Comparison of ENCODE assay signal across 8 cellular contexts in genomic region chr12:48813464-48814312, GRCh38. TPM values are rescaled to one million over a fixed set of nuclear protein-coding genes. Genes with fewer than 3 reads are reported as not detected.
DNase-seq lines count a peak whose midpoint lies in the region; ATAC-seq and TF ChIP-seq lines count a peak whose summit lies in the region.

No MANE protein-coding gene starts in this region.

- peak overlapping the region; percentile 85 for H3K4me3 Mint-ChIP-seq in activated T-cell treated with anti-CD3 and anti-CD28 coated beads, Interleukin-2, amount 50 U/mL, for 4 hours

- ATAC-seq in activated T-cell treated with anti-CD3 and anti-CD28 coated beads, Interleukin-2, amount 50 U/mL, for 4 hours = no peak
- no peak for ATAC-seq in right lobe of liver
- ATAC-seq in GM19397 (IDR thresholded peaks at IDR 0.05; ENCODE audit: unreplicated experiment) = no peak

- TF ChIP-seq POLR2A in right lobe of liver (IDR thresholded peaks at IDR 0.05) (no peak), thyroid gland (IDR thresholded peaks at IDR 0.05) (no peak)

- in situ Hi-C loops in astrocyte of the spinal cord (cut with HindIII; ENCODE audit: low sequenced_read_pairs) = no loop called here

- H3K27ac ChIP-seq in right lobe of liver (no peak overlapping the region), thyroid gland (peak overlapping the region; percentile 12 to 90 (median 78))

- intact Hi-C loops in right lobe of liver (cut with DNase I) = no loop called here
- intact Hi-C loops in thyroid gland (cut with DNase I) = no loop called here

- TF ChIP-seq CTCF in astrocyte of the spinal cord (IDR thresholded peaks at IDR 0.05; ENCODE audit: low read depth, low read length) (no peak), right lobe of liver (IDR thresholded peaks at IDR 0.05) (no peak), thyroid gland (IDR thresholded peaks at IDR 0.05) (no peak)

- H3K36me3 Mint-ChIP-seq in activated T-cell treated with anti-CD3 and anti-CD28 coated beads, Interleukin-2, amount 50 U/mL, for 4 hours (ENCODE audit: insufficient read depth) = no peaks in the 10 kb centered on the region

- H3K9me3 ChIP-seq in right lobe of liver = no peaks in the 10 kb centered on the region
- H3K9me3 ChIP-seq in thyroid gland = no peaks in the 10 kb centered on the region

- no peaks in the 10 kb centered on the region for H3K36me3 ChIP-seq in right lobe of liver
- H3K36me3 ChIP-seq in thyroid gland = no peaks in the 10 kb centered on the region

- peaks cover 0 to 12% (median 2%) of the 10 kb centered on the region in 4 donors for H3K4me1 ChIP-seq in right lobe of liver
- peaks cover 20 to 31% of the 10 kb centered on the region in 2 donors for H3K4me1 ChIP-seq in thyroid gland

- DNase-seq in activated T-cell treated with anti-CD3 and anti-CD28 coated beads, Interleukin-2, amount 50 U/mL, for 4 hours = no peak
- DNase-seq in activated T-cell treated with anti-CD3 and anti-CD28 coated beads, Interleukin-2, amount 50 U/mL, for 1 hour = no peak
- DNase-seq in astrocyte of the spinal cord (ENCODE audit: low read depth, low spot score) (peak; percentile 47), right lobe of liver (no peak), thyroid gland (peak; percentile 18), activated gamma-delta T cell (lab: John Stamatoyannopoulos, UW) (no peak)
- no peak for DNase-seq in stimulated activated CD4-positive, alpha-beta T cell treated with anti-CD3 and anti-CD28 coated beads, Interleukin-4, amount 100 ng/mL, for 24 hours

- peak overlapping the region; percentile 87 for H3K4me3 ChIP-seq in astrocyte of the spinal cord (ENCODE audit: low read depth, low read length)
- peak overlapping the region; percentile 75 to 87 (median 80) for H3K4me3 ChIP-seq in right lobe of liver
- H3K4me3 ChIP-seq in thyroid gland (replicated peaks in 1 of 3) = peak overlapping the region in 1 of 3 donors; percentile 66

- no peaks in the 10 kb centered on the region for H3K9me3 Mint-ChIP-seq in activated T-cell treated with anti-CD3 and anti-CD28 coated beads, Interleukin-2, amount 50 U/mL, for 4 hours

- H3K27me3 ChIP-seq in right lobe of liver (peaks cover 0 to 14% of the 10 kb centered on the region in 2 donors), thyroid gland (no peaks in the 10 kb centered on the region)

- 34% methylated on average over 17 of the region's 21 CpGs for WGBS in right lobe of liver (ENCODE audit: insufficient coverage, low coverage, low lambda C conversion rate, missing lambda C conversion rate)
- WGBS in thyroid gland, 2 donors = 15 to 17% methylated on average over 21 of the region's 21 CpGs

- H3K27me3 Mint-ChIP-seq in activated T-cell treated with anti-CD3 and anti-CD28 coated beads, Interleukin-2, amount 50 U/mL, for 4 hours (ENCODE audit: low read depth) = peaks cover 6% of the 10 kb centered on the region

- peaks cover 33% of the 10 kb centered on the region for H3K4me1 Mint-ChIP-seq in activated T-cell treated with anti-CD3 and anti-CD28 coated beads, Interleukin-2, amount 50 U/mL, for 4 hours (ENCODE audit: low read depth)

RNA-seq across cellular contexts. Expression of gene CACNB3, which starts 4.6 kb away (rescaled TPM):
- total RNA-seq in activated T-cell treated with anti-CD3 and anti-CD28 coated beads, Interleukin-2, amount 50 U/mL, for 4 hours = 1 to 10 TPM; 1.7 to 3.5 (median 2.3) TPM
- 1 to 10 TPM in 4 of 6 experiments, under 1 TPM in 2; 0.62 to 2.1 (median 1.2) TPM for total RNA-seq in right lobe of liver
- 10 to 100 TPM in 3 of 4 donors, 1 to 10 TPM in 1; 7.1 to 16.4 (median 13.1) TPM for total RNA-seq in thyroid gland

RNA-seq across cellular contexts. Expression of gene ADCY6, which starts 24.8 kb away (rescaled TPM):
- under 1 TPM; 0.22 to 0.53 (median 0.40) TPM for total RNA-seq in activated T-cell treated with anti-CD3 and anti-CD28 coated beads, Interleukin-2, amount 50 U/mL, for 4 hours
- total RNA-seq in right lobe of liver (10 to 100 TPM; 10.9 to 21.4 (median 14.4) TPM), thyroid gland (10 to 100 TPM; 23.6 to 45.5 (median 30.3) TPM)

RNA-seq across cellular contexts. Expression of gene DDX23, which starts 38.3 kb away (rescaled TPM):
- total RNA-seq in activated T-cell treated with anti-CD3 and anti-CD28 coated beads, Interleukin-2, amount 50 U/mL, for 4 hours = 100 to 1,000 TPM; 117 to 127 (median 126) TPM
- total RNA-seq in right lobe of liver = 10 to 100 TPM; 24.4 to 39.6 (median 31.8) TPM
- 10 to 100 TPM; 59.4 to 88.2 (median 70.9) TPM for total RNA-seq in thyroid gland

RNA-seq across cellular contexts. Expression of gene RND1, which starts 52.0 kb away (rescaled TPM):
- total RNA-seq in activated T-cell treated with anti-CD3 and anti-CD28 coated beads, Interleukin-2, amount 50 U/mL, for 4 hours = 1 to 10 TPM; 1.3 to 2.2 (median 2.0) TPM
- total RNA-seq in right lobe of liver (10 to 100 TPM in 5 of 6 experiments, 1 to 10 TPM in 1; 6.4 to 72.8 (median 17.2) TPM), thyroid gland (1 to 10 TPM in 3 of 4 donors, under 1 TPM in 1; 0.68 to 3.0 (median 1.6) TPM)

Comparison
In these comparisons a context has a peak if more than half of its experiments do, and no peak if none do; other contexts are left out.
1. DNase-seq: peak in astrocyte of the spinal cord (single experiment) and thyroid gland (2 of 2); none in activated T-cell treated with anti-CD3 and anti-CD28 coated beads, Interleukin-2, amount 50 U/mL, for 4 hours (single experiment), activated T-cell treated with anti-CD3 and anti-CD28 coated beads, Interleukin-2, amount 50 U/mL, for 1 hour (single experiment), right lobe of liver (0 of 3), stimulated activated CD4-positive, alpha-beta T cell treated with anti-CD3 and anti-CD28 coated beads, Interleukin-4, amount 100 ng/mL, for 24 hours (single experiment) and activated gamma-delta T cell (single experiment).
2. H3K27ac ChIP-seq: peak in thyroid gland (3 of 3); none in right lobe of liver (0 of 3).
3. RNA of gene ADCY6, which starts 24.8 kb away (total RNA-seq): 23.6 to 45.5 TPM in thyroid gland and 10.9 to 21.4 TPM in right lobe of liver; 0.22 to 0.53 TPM in activated T-cell treated with anti-CD3 and anti-CD28 coated beads, Interleukin-2, amount 50 U/mL, for 4 hours; every median in the first group is over 4 times any median in the second.